12 cellular contexts compared by ENCODE assay signal in genomic region chr16:87363771-87364476, GRCh38. TPM values are rescaled to one million over a fixed set of nuclear protein-coding genes. Genes with fewer than 3 reads are reported as not detected.
DNase-seq lines count a peak whose midpoint lies in the region; ATAC-seq and TF ChIP-seq lines count a peak whose summit lies in the region.
"Had no signal": no experiment of that assay in that cellular context is flagged by ENCODE, and none has a peak within 500 bp of the region (broad histone marks: within the 10 kb centered on the region; RNA-seq: fewer than 3 reads in every experiment).

No MANE protein-coding gene starts in this region.

- peaks cover 0 to 18% (median 0%) of the 10 kb centered on the region in 4 donors for H3K4me1 ChIP-seq in right lobe of liver
- peaks cover 4 to 49% (median 24%) of the 10 kb centered on the region in 4 donors for H3K4me1 ChIP-seq in transverse colon

- H3K9me3 ChIP-seq in right lobe of liver (no peaks in the 10 kb centered on the region), transverse colon (no peaks in the 10 kb centered on the region)

- H3K27me3 ChIP-seq in right lobe of liver: no peaks in the 10 kb centered on the region
- H3K27me3 ChIP-seq in transverse colon: no peaks in the 10 kb centered on the region

- TF ChIP-seq POLR2A in right lobe of liver (IDR thresholded peaks at IDR 0.05) (no peak), transverse colon (IDR thresholded peaks at IDR 0.05) (no peak)

- WGBS in right lobe of liver (ENCODE audit: insufficient coverage, low coverage, low lambda C conversion rate, missing lambda C conversion rate): 40% methylated on average over 13 of the region's 20 CpGs
- 46 to 60% methylated on average over 1 to 19 of the region's 20 CpGs for WGBS in transverse colon (ENCODE audit: low coverage in 1 of 2), 2 donors

- DNase-seq in activated CD4-positive, alpha-beta T cell treated with anti-CD3 and anti-CD28 coated beads, Interleukin-2, amount 10 ng/mL, durations not matched to agents 24 days and 14 days: no peak
- no peak for DNase-seq in activated CD4-positive, alpha-beta T cell treated with anti-CD3 and anti-CD28 coated beads for 1 hour
- DNase-seq in cerebellar cortex (ENCODE audit: low spot score) (peak; percentile 94), right lobe of liver (no peak), transverse colon (peak; percentile 33), NOMO-1 (lab: John Stamatoyannopoulos, UW; ENCODE audit: unreplicated experiment in 2 of 2) (no peak), SIG-M5 treated with dmso at 0.1 percent for 504 hours (lab: John Stamatoyannopoulos, UW; ENCODE audit: unreplicated experiment) (no peak)
- DNase-seq: activated CD4-positive, alpha-beta T cell treated with anti-CD3 and anti-CD28 coated beads, Interleukin-2, amount 50 U/mL, for 48 hours; AML-193; NCI-H2081 treated with DMSO at 0.1 percent for 48 hours; stimulated activated naive CD4-positive, alpha-beta T cell had no signal

- H3K27me3 Mint-ChIP-seq in activated CD4-positive, alpha-beta T cell treated with anti-CD3 and anti-CD28 coated beads, Interleukin-2, amount 10 ng/mL, durations not matched to agents 24 days and 14 days: no peaks in the 10 kb centered on the region

- H3K36me3 ChIP-seq in right lobe of liver (peaks cover 0 to 31% (median 13%) of the 10 kb centered on the region in 4 donors), transverse colon (peaks cover 0 to 10% (median 4%) of the 10 kb centered on the region in 4 donors)

- no peaks in the 10 kb centered on the region for H3K9me3 Mint-ChIP-seq in activated CD4-positive, alpha-beta T cell treated with anti-CD3 and anti-CD28 coated beads, Interleukin-2, amount 10 ng/mL, durations not matched to agents 24 days and 14 days

- intact Hi-C loops in activated CD4-positive, alpha-beta T cell treated with anti-CD3 and anti-CD28 coated beads, Interleukin-2, amount 10 ng/mL, durations not matched to agents 24 days and 14 days (cut with micrococcal nuclease): no loop called here
- intact Hi-C loops in right lobe of liver (cut with DNase I): no loop called here
- intact Hi-C loops in transverse colon (cut with DNase I; ENCODE audit: low total_unique reads): loop anchor here (5.0 kb wide), 1 partner anchor 1652 kb away; no protein-coding TSS in a partner anchor

- H3K27ac ChIP-seq in right lobe of liver (no peak overlapping the region), transverse colon (peak overlapping the region; percentile 43 to 81 (median 78))

- H3K4me3 ChIP-seq in right lobe of liver (no peak overlapping the region), transverse colon (no peak overlapping the region)

- in situ Hi-C loops in transverse colon (cut with MboI; ENCODE audit: low pct_ligation_motif_present in 1 of 4, low pct_unique_long_range_greater_than_20kb in 1 of 4, low sequenced_read_pairs in 3 of 4): no loop called here

- TF ChIP-seq EP300 in transverse colon (IDR thresholded peaks at IDR 0.05; ENCODE audit: low read depth): no peak

- H3K4me1 Mint-ChIP-seq in activated CD4-positive, alpha-beta T cell treated with anti-CD3 and anti-CD28 coated beads, Interleukin-2, amount 10 ng/mL, durations not matched to agents 24 days and 14 days: peaks cover 31% of the 10 kb centered on the region

- H3K4me3 Mint-ChIP-seq in activated CD4-positive, alpha-beta T cell treated with anti-CD3 and anti-CD28 coated beads, Interleukin-2, amount 10 ng/mL, durations not matched to agents 24 days and 14 days: peak overlapping the region; percentile 54

- peaks cover 33% of the 10 kb centered on the region for H3K36me3 Mint-ChIP-seq in activated CD4-positive, alpha-beta T cell treated with anti-CD3 and anti-CD28 coated beads, Interleukin-2, amount 10 ng/mL, durations not matched to agents 24 days and 14 days (ENCODE audit: low read depth)

- ATAC-seq in right lobe of liver (peak; percentile 35 to 56 (median 48)), HG03571 (IDR thresholded peaks at IDR 0.05; ENCODE audit: unreplicated experiment) (no peak)

- H3K27ac Mint-ChIP-seq in activated CD4-positive, alpha-beta T cell treated with anti-CD3 and anti-CD28 coated beads, Interleukin-2, amount 10 ng/mL, durations not matched to agents 24 days and 14 days: peak overlapping the region; percentile 16

- TF ChIP-seq CTCF in right lobe of liver (IDR thresholded peaks at IDR 0.05): no peak
- TF ChIP-seq CTCF in transverse colon (IDR thresholded peaks at IDR 0.05): no peak

RNA-seq across cellular contexts. Expression of gene FBXO31, which starts 19.7 kb away (rescaled TPM):
- total RNA-seq in activated CD4-positive, alpha-beta T cell treated with anti-CD3 and anti-CD28 coated beads, Interleukin-2, amount 10 ng/mL, durations not matched to agents 24 days and 14 days: 37.1 and 38.9 TPM in 2 replicates
- total RNA-seq in right lobe of liver (10 to 100 TPM; 20.6 to 56.9 (median 31.1) TPM), transverse colon (100 to 1,000 TPM in 3 of 4 donors, 10 to 100 TPM in 1; 83.6 to 403 (median 224) TPM)

RNA-seq across cellular contexts. Expression of gene MAP1LC3B, which starts 28.2 kb away (rescaled TPM):
- total RNA-seq in activated CD4-positive, alpha-beta T cell treated with anti-CD3 and anti-CD28 coated beads, Interleukin-2, amount 10 ng/mL, durations not matched to agents 24 days and 14 days: 37.6 and 38.3 TPM in 2 replicates
- total RNA-seq in right lobe of liver (10 to 100 TPM; 16.5 to 48.8 (median 25.6) TPM), transverse colon (10 to 100 TPM; 15.7 to 69.5 (median 39.9) TPM)

RNA-seq across cellular contexts. Expression of gene C16orf95, which starts 46.7 kb away (rescaled TPM):
- total RNA-seq in activated CD4-positive, alpha-beta T cell treated with anti-CD3 and anti-CD28 coated beads, Interleukin-2, amount 10 ng/mL, durations not matched to agents 24 days and 14 days: 10.9 and 11.1 TPM in 2 replicates
- total RNA-seq in right lobe of liver: 1 to 10 TPM; 1.7 to 5.5 (median 3.9) TPM
- 1 to 10 TPM in 2 of 4 donors, not detected in 2; 1.1 to 2.3 TPM for total RNA-seq in transverse colon

Comparison
In these comparisons a context has a peak if more than half of its experiments do, and no peak if none do; other contexts are left out.
1. DNase-seq: peak in cerebellar cortex (single experiment) and transverse colon (single experiment); none in activated CD4-positive, alpha-beta T cell treated with anti-CD3 and anti-CD28 coated beads, Interleukin-2, amount 10 ng/mL, durations not matched to agents 24 days and 14 days (single experiment), activated CD4-positive, alpha-beta T cell treated with anti-CD3 and anti-CD28 coated beads for 1 hour (single experiment), right lobe of liver (0 of 3), NOMO-1 (0 of 2) and SIG-M5 treated with dmso at 0.1 percent for 504 hours (single experiment).
2. H3K27ac ChIP-seq: peak in transverse colon (4 of 4); none in right lobe of liver (0 of 3).